In genomic region chr13:99894835-99895427, GRCh38 we compare ENCODE assay signal across 9 cellular contexts.
DNase-seq lines count a peak whose midpoint lies in the region; ATAC-seq, FAIRE-seq and TF ChIP-seq lines count a peak whose summit lies in the region.
"Had no signal": no experiment of that assay in that cellular context is flagged by ENCODE, and none has a peak within 500 bp of the region (broad histone marks: within the 10 kb centered on the region; RNA-seq: fewer than 3 reads in every experiment).

No MANE protein-coding gene starts in this region.

- H3K36me3 ChIP-seq in GM23248 (ENCODE audit: low read depth) (no peaks in the 10 kb centered on the region), iPS DF 6.9 (ENCODE audit: control insufficient read depth, insufficient read depth, low read length) (no peaks in the 10 kb centered on the region), smooth muscle cell (ENCODE audit: low read depth) (no peaks in the 10 kb centered on the region)

- H3K4me1 ChIP-seq in GM23248 (ENCODE audit: insufficient read depth), result no peaks in the 10 kb centered on the region
- peaks cover 10% of the 10 kb centered on the region; the same call in 1 of the 2 replicates for H3K4me1 ChIP-seq in iPS DF 6.9 (ENCODE audit: control insufficient read depth, insufficient read depth, low read length)
- H3K4me1 ChIP-seq in smooth muscle cell (ENCODE audit: low read depth), result peaks cover 36% of the 10 kb centered on the region

- FAIRE-seq in D721Med (lab: Jason Lieb, UNC), result no peak
- FAIRE-seq: K562 had no signal

- H3K9me2 ChIP-seq in GM23248 (ENCODE audit: insufficient read depth), result no peaks in the 10 kb centered on the region

- 3% methylated on average over 27 to 30 of the region's 30 CpGs for WGBS in GM23248 (ENCODE audit: low coverage in 1 of 2, low lambda C conversion rate in 2 of 2, missing lambda C conversion rate in 2 of 2), 2 experiments
- no CpG with 5 or more reads among the region's 30 CpGs for WGBS in iPS DF 6.9 (ENCODE audit: insufficient coverage, insufficient read length)
- 17% methylated on average over 29 of the region's 30 CpGs for WGBS in smooth muscle cell (ENCODE audit: low lambda C conversion rate)

- peak overlapping the region; percentile 79 for H3K4me3 Mint-ChIP-seq in activated T-helper 1 cell treated with anti-CD3 and anti-CD28 coated beads, Interleukin-12 subunit alpha, Interleukin-12 subunit beta, Interleukin-2, Interleukin-4 antibody, amounts not matched to agents 30 ng/mL and 10 ng/mL and 1 ng/mL, durations not matched to agents 14 hours and 24 hours and 36 hours

- in situ Hi-C loops in GM23248 (cut with MboI), result no loop called here

- peak overlapping the region; percentile 38 for H3K4me3 ChIP-seq in GM23248
- peak overlapping the region; percentile 25; the same call in 1 of the 2 replicates for H3K4me3 ChIP-seq in iPS DF 6.9 (ENCODE audit: low read length)
- peak overlapping the region; percentile 46 for H3K4me3 ChIP-seq in smooth muscle cell
- H3K4me3 ChIP-seq: K562 had no signal

- H3K27me3 ChIP-seq in GM23248 (replicated peaks; ENCODE audit: insufficient read depth) (peaks cover 65% of the 10 kb centered on the region), iPS DF 6.9 (ENCODE audit: control insufficient read depth, insufficient read depth, low read length) (peaks cover 6% of the 10 kb centered on the region; the same call in 1 of the 2 replicates), smooth muscle cell (ENCODE audit: low read depth) (peaks cover 93% of the 10 kb centered on the region)

- H2AFZ ChIP-seq in GM23248 (peak overlapping the region; percentile 29), smooth muscle cell (ENCODE audit: low read depth) (peak overlapping the region; percentile 5)

- H3F3A ChIP-seq in GM23248 (ENCODE audit: insufficient read depth) (no peaks in the 10 kb centered on the region), smooth muscle cell (ENCODE audit: low read depth) (no peaks in the 10 kb centered on the region)

- H3K27ac ChIP-seq in GM23248 (no peak overlapping the region), iPS DF 6.9 (ENCODE audit: low read length) (no peak overlapping the region), smooth muscle cell (ENCODE audit: low read depth) (no peak overlapping the region)

- no peaks in the 10 kb centered on the region for H3K9me3 Mint-ChIP-seq in activated T-helper 1 cell treated with anti-CD3 and anti-CD28 coated beads, Interleukin-12 subunit alpha, Interleukin-12 subunit beta, Interleukin-2, Interleukin-4 antibody, amounts not matched to agents 30 ng/mL and 10 ng/mL and 1 ng/mL, durations not matched to agents 14 hours and 24 hours and 36 hours

- H3K27ac Mint-ChIP-seq in activated T-helper 1 cell treated with anti-CD3 and anti-CD28 coated beads, Interleukin-12 subunit alpha, Interleukin-12 subunit beta, Interleukin-2, Interleukin-4 antibody, amounts not matched to agents 30 ng/mL and 10 ng/mL and 1 ng/mL, durations not matched to agents 14 hours and 24 hours and 36 hours, result peak overlapping the region; percentile 55

- H3K27me3 Mint-ChIP-seq in activated T-helper 1 cell treated with anti-CD3 and anti-CD28 coated beads, Interleukin-12 subunit alpha, Interleukin-12 subunit beta, Interleukin-2, Interleukin-4 antibody, amounts not matched to agents 30 ng/mL and 10 ng/mL and 1 ng/mL, durations not matched to agents 14 hours and 24 hours and 36 hours (ENCODE audit: insufficient read depth), result peaks cover 66% of the 10 kb centered on the region

- peak overlapping the region; percentile 26 for H3K4me2 ChIP-seq in GM23248 (ENCODE audit: unreplicated experiment)
- H3K4me2 ChIP-seq in smooth muscle cell, result peak overlapping the region; percentile 83

- TF ChIP-seq CTCF in smooth muscle cell (IDR thresholded peaks at IDR 0.05; ENCODE audit: borderline replicate concordance, insufficient read depth, poor library complexity, severe bottlenecking) (no peak), D721Med (IDR thresholded peaks at IDR 0.05; ENCODE audit: insufficient read depth, missing control alignments) (no peak)

- DNase-seq in GM23248, result peak; percentile 27
- DNase-seq in activated T-helper 1 cell treated with anti-CD3 and anti-CD28 coated beads, Interleukin-12 subunit alpha, Interleukin-12 subunit beta, Interleukin-2, Interleukin-4 antibody, amounts not matched to agents 30 ng/mL and 10 ng/mL and 1 ng/mL, durations not matched to agents 14 hours and 24 hours and 36 hours (ENCODE audit: low spot score), result no peak
- no peak for DNase-seq in iPS DF 6.9 (ENCODE audit: low read depth, low spot score)
- DNase-seq in smooth muscle cell (lab: John Stamatoyannopoulos, UW; ENCODE audit: unreplicated experiment), result no peak
- DNase-seq in head of caudate nucleus, result no peak
- DNase-seq in D721Med (ENCODE audit: insufficient read length, low spot score), result no peak

- H4K20me1 ChIP-seq in GM23248 (ENCODE audit: insufficient read depth) (no peaks in the 10 kb centered on the region), smooth muscle cell (ENCODE audit: low read depth) (no peaks in the 10 kb centered on the region)

- no peak for ATAC-seq in GM21381 (IDR thresholded peaks at IDR 0.05; ENCODE audit: unreplicated experiment)
- no peak for ATAC-seq in HG03045 (IDR thresholded peaks at IDR 0.05; ENCODE audit: unreplicated experiment)
- ATAC-seq: K562 had no signal

- peaks cover 11% of the 10 kb centered on the region for H3K4me1 Mint-ChIP-seq in activated T-helper 1 cell treated with anti-CD3 and anti-CD28 coated beads, Interleukin-12 subunit alpha, Interleukin-12 subunit beta, Interleukin-2, Interleukin-4 antibody, amounts not matched to agents 30 ng/mL and 10 ng/mL and 1 ng/mL, durations not matched to agents 14 hours and 24 hours and 36 hours (ENCODE audit: low read depth)

- H3K36me3 Mint-ChIP-seq in activated T-helper 1 cell treated with anti-CD3 and anti-CD28 coated beads, Interleukin-12 subunit alpha, Interleukin-12 subunit beta, Interleukin-2, Interleukin-4 antibody, amounts not matched to agents 30 ng/mL and 10 ng/mL and 1 ng/mL, durations not matched to agents 14 hours and 24 hours and 36 hours (ENCODE audit: low read depth), result no peaks in the 10 kb centered on the region

- H3K9me3 ChIP-seq in GM23248 (ENCODE audit: low read depth) (no peaks in the 10 kb centered on the region), iPS DF 6.9 (ENCODE audit: control insufficient read depth, insufficient read depth, low read length) (no peaks in the 10 kb centered on the region), smooth muscle cell (replicated peaks; ENCODE audit: low read depth) (no peaks in the 10 kb centered on the region)

- H3K79me2 ChIP-seq in GM23248 (ENCODE audit: insufficient read depth), result no peaks in the 10 kb centered on the region
- H3K79me2 ChIP-seq in smooth muscle cell (ENCODE audit: low read depth), result no peaks in the 10 kb centered on the region

- intact Hi-C loops in activated T-helper 1 cell treated with anti-CD3 and anti-CD28 coated beads, Interleukin-12 subunit alpha, Interleukin-12 subunit beta, Interleukin-2, Interleukin-4 antibody, amounts not matched to agents 30 ng/mL and 10 ng/mL and 1 ng/mL, durations not matched to agents 14 hours and 24 hours and 36 hours (cut with micrococcal nuclease), result loop anchor here (2.0 kb wide), 2 partner anchors 62 to 98 kb away; no protein-coding TSS in a partner anchor
- intact Hi-C loops in head of caudate nucleus (cut with DNase I), result no loop called here

- H3K9ac ChIP-seq in GM23248 (no peak overlapping the region), smooth muscle cell (ENCODE audit: low read depth) (no peak overlapping the region)
